17 cellular contexts compared by ENCODE assay signal in the genomic region with DNA sequence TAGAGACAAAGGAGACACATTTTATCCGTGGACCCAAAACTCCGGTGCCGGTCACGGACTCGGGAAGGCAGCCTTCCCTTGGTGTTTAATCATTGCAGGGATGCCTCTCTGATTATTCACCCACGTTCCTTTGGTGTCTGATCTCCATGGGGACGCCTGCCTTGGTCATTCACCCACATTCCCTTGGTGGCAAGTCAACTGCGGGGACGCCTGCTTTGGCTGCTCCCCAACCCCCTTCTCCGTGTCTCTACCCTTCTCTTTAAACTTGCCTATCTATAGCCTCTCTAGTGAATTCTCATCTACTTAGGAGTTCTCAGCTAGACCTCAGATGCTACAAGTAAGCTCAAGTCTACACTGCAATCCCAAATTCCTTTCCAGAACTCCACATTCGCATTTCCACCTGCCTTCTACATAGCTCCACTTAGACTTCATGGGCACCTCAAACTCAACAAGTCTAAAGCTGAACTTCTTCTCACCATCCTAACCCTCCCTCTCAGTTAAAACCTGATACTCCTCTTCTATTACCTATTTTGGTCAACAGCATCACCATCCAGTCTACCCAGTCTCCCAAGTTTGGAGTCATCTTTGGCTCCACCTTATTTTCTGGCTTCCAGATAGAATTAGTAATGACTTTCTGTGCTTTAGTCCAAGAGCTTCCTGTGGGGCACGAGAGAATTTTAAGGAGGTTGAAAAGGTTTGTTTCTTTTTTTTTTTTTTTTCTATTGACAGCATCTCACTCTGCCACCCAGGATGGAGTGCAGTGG. TPM values are rescaled to one million over a fixed set of nuclear protein-coding genes. Genes with fewer than 3 reads are reported as not detected.
DNase-seq lines count a peak whose midpoint lies in the region; ATAC-seq and TF ChIP-seq lines count a peak whose summit lies in the region.
"Had no signal": no experiment of that assay in that cellular context is flagged by ENCODE, and none has a peak within 500 bp of the region (broad histone marks: within the 10 kb centered on the region; RNA-seq: fewer than 3 reads in every experiment).

No MANE protein-coding gene starts in this region.

- TF ChIP-seq CTCF in epithelial cell of esophagus (IDR thresholded peaks at IDR 0.05; ENCODE audit: insufficient read depth, low read depth, low read length, missing control alignments) (no peak), nephron (IDR thresholded peaks at IDR 0.05; ENCODE audit: unreplicated experiment in 3 of 3) (no peak), lower lobe of right lung (IDR thresholded peaks at IDR 0.05) (no peak)

- POLR2A ChIA-PET in CD8-positive, alpha-beta memory T cell (lab: Charles Lee) = interaction anchor here (0.6 kb wide), 1 partner anchor 13 kb away, joined by 4 read pairs; no protein-coding TSS in a partner anchor

- no peaks in the 10 kb centered on the region for H3K36me3 ChIP-seq in CD8-positive, alpha-beta memory T cell (ENCODE audit: insufficient read depth, low read length)
- peaks cover 1% of the 10 kb centered on the region for H3K36me3 ChIP-seq in lower lobe of right lung
- H3K36me3 ChIP-seq: prostate gland had no signal

- CTCF ChIA-PET in CD8-positive, alpha-beta memory T cell (lab: Charles Lee) = no interaction called here

- no peaks in the 10 kb centered on the region for H3K9me3 ChIP-seq in CD8-positive, alpha-beta memory T cell (ENCODE audit: low read length)
- no peaks in the 10 kb centered on the region for H3K9me3 ChIP-seq in lower lobe of right lung
- H3K9me3 ChIP-seq: left lung, prostate gland, spleen had no signal

- H3K27me3 ChIP-seq in CD8-positive, alpha-beta memory T cell (ENCODE audit: insufficient read depth, low read length, poor library complexity, severe bottlenecking) = no peaks in the 10 kb centered on the region
- H3K27me3 ChIP-seq in lower lobe of right lung (ENCODE audit: low read depth) = no peaks in the 10 kb centered on the region
- H3K27me3 ChIP-seq: BLaER1, left lung, spleen had no signal

- H3K4me1 Mint-ChIP-seq in CD8-positive, alpha-beta memory T cell = peaks cover 58 to 76% (median 74%) of the 10 kb centered on the region in 3 donors
- H3K4me1 Mint-ChIP-seq in nephron = peaks cover 37% of the 10 kb centered on the region

- no peaks in the 10 kb centered on the region for H3K9me3 Mint-ChIP-seq in CD8-positive, alpha-beta memory T cell
- H3K9me3 Mint-ChIP-seq in nephron = no peaks in the 10 kb centered on the region

- peaks cover 31% of the 10 kb centered on the region for H3K4me1 ChIP-seq in CD8-positive, alpha-beta memory T cell (ENCODE audit: insufficient read depth, low read length)
- peaks cover 38% of the 10 kb centered on the region for H3K4me1 ChIP-seq in lower lobe of right lung
- H3K4me1 ChIP-seq: prostate gland had no signal

- intact Hi-C loops in lower lobe of right lung (cut with DNase I) = no loop called here

- no peak overlapping the region for H3K4me3 Mint-ChIP-seq in CD8-positive, alpha-beta memory T cell
- H3K4me3 Mint-ChIP-seq in nephron = no peak overlapping the region

- no peak overlapping the region for H3K27ac ChIP-seq in CD8-positive, alpha-beta memory T cell (ENCODE audit: low read depth, low read length)
- no peak overlapping the region for H3K27ac ChIP-seq in lower lobe of right lung
- H3K27ac ChIP-seq: BLaER1, left lung, prostate gland, spleen had no signal

- peaks cover 0 to 8% (median 6%) of the 10 kb centered on the region in 3 donors for H3K36me3 Mint-ChIP-seq in CD8-positive, alpha-beta memory T cell
- peaks cover 10% of the 10 kb centered on the region for H3K36me3 Mint-ChIP-seq in nephron (ENCODE audit: low read depth)

- no peaks in the 10 kb centered on the region for H3K27me3 Mint-ChIP-seq in CD8-positive, alpha-beta memory T cell
- no peaks in the 10 kb centered on the region for H3K27me3 Mint-ChIP-seq in nephron (ENCODE audit: low read depth)

- no peak overlapping the region for H3K4me3 ChIP-seq in CD8-positive, alpha-beta memory T cell (ENCODE audit: low read length)
- no peak overlapping the region for H3K4me3 ChIP-seq in epithelial cell of esophagus (ENCODE audit: low read length)
- no peak overlapping the region for H3K4me3 ChIP-seq in lower lobe of right lung
- H3K4me3 ChIP-seq: BLaER1, left lung, prostate gland, spleen had no signal

- ATAC-seq in HG02885 (IDR thresholded peaks at IDR 0.05; ENCODE audit: poor library complexity, unreplicated experiment) (no peak), lower lobe of right lung (no peak)
- ATAC-seq: left lung, Panc1 had no signal

- H3K27ac Mint-ChIP-seq in CD8-positive, alpha-beta memory T cell = peak overlapping the region; percentile 10 to 94 (median 52)
- peak overlapping the region in 2 of 3 experiments; percentile 16 to 34 for H3K27ac Mint-ChIP-seq in nephron

- DNase-seq in CD8-positive, alpha-beta memory T cell = no peak
- peak; percentile 52 for DNase-seq in LoVo (ENCODE audit: low spot score)
- DNase-seq in epithelial cell of esophagus (ENCODE audit: low read depth) = peak; percentile 84
- DNase-seq in NCI-H1417 treated with DMSO at 0.1 percent for 48 hours (lab: John Stamatoyannopoulos, UW) = no peak
- DNase-seq in lower lobe of right lung = no peak
- DNase-seq: cerebellar nuclear complex, DMS153, left lung, NCI-H1105 treated with DMSO at 0.1 percent for 48 hours, NCI-H2171 treated with DMSO at 0.1 percent for 48 hours, NCI-H774, spleen had no signal

RNA-seq across cellular contexts. Expression of gene SPTLC2, which starts 14.4 kb away (rescaled TPM):
- 10 to 100 TPM; 24.1 to 27.5 TPM for total RNA-seq in CD8-positive, alpha-beta memory T cell
- 15.6 TPM for polyA plus RNA-seq in CD8-positive, alpha-beta memory T cell
- 46.1 TPM for total RNA-seq in lower lobe of right lung

Comparison
In these comparisons a context has a peak if more than half of its experiments do, and no peak if none do; other contexts are left out.
1. DNase-seq: peak in LoVo (single experiment) and epithelial cell of esophagus (single experiment); none in CD8-positive, alpha-beta memory T cell (0 of 5), NCI-H1417 treated with DMSO at 0.1 percent for 48 hours (single experiment) and lower lobe of right lung (single experiment).